ENCODE assay signal across 23 cellular contexts in the genomic region with DNA sequence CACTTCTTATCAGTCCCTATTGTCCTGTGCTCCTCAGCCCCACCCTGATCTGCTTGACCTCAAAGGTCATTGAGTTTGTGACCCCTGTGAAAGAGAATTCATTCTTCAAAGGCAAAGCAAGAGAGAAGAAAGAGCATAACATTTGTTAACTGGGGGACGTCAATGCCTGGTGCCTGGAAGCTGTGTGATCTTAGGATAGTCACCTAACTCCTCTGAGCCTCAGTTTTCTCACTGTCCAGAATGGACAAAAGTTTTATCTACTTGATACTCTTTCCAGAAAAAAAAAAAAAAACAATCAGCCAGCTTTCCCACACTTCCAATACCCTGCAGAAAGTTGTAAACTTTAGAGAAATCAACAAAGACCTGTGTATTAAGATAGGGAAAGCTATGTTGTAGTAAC.
"Had no signal": no experiment of that assay in that cellular context is flagged by ENCODE, and none has a peak within 500 bp of the region (broad histone marks: within the 10 kb centered on the region; RNA-seq: fewer than 3 reads in every experiment).

No MANE protein-coding gene starts in this region.

- DNase-seq: dermis blood vessel endothelial cell; dorsolateral prefrontal cortex; effector CD4-positive, alpha-beta T cell; effector memory CD4-positive, alpha-beta T cell; foreskin keratinocyte; head of caudate nucleus; heart right ventricle; hippocampal formation; left cardiac atrium; left lung; left ventricle myocardium superior; lower lobe of right lung; mesenchymal stem cell; mucosa of descending colon had no signal

- H3K27ac Mint-ChIP-seq: mesothelial cell of epicardium had no signal

- H3K4me1 ChIP-seq: foreskin keratinocyte, left lung, lower lobe of right lung had no signal

- H3K36me3 ChIP-seq: esophagus muscularis mucosa, gastroesophageal sphincter, heart right ventricle, left lung, lower lobe of right lung had no signal

- H3K27ac ChIP-seq: dorsolateral prefrontal cortex, foreskin keratinocyte, heart right ventricle, left lung, lower lobe of right lung had no signal

- H3K4me3 Mint-ChIP-seq: mesothelial cell of epicardium had no signal

- H3K9me3 ChIP-seq: esophagus muscularis mucosa, gastroesophageal sphincter, heart right ventricle, left lung, lower lobe of right lung, mucosa of descending colon had no signal

- FAIRE-seq: colon, endothelial cell of umbilical vein, frontal cortex, islet of Langerhans, keratinocyte had no signal

- ATAC-seq: foreskin keratinocyte, heart right ventricle, left lung, left ventricle myocardium superior, lower lobe of right lung, mucosa of descending colon had no signal

- H3K36me3 Mint-ChIP-seq: mesothelial cell of epicardium had no signal

- H3K9me3 Mint-ChIP-seq: mesothelial cell of epicardium had no signal

- H3K27me3 ChIP-seq: esophagus muscularis mucosa, foreskin keratinocyte, gastroesophageal sphincter, heart right ventricle, left lung had no signal

- H3K4me3 ChIP-seq: coronary artery, dorsolateral prefrontal cortex, esophagus muscularis mucosa, gastroesophageal sphincter, heart right ventricle, left lung, lower lobe of right lung, mucosa of descending colon had no signal
